In genomic region chr12:131151558-131152345, GRCh38 we compare ENCODE assay signal across 29 cellular contexts.
"Had no signal": no experiment of that assay in that cellular context is flagged by ENCODE, and none has a peak within 500 bp of the region (broad histone marks: within the 10 kb centered on the region; RNA-seq: fewer than 3 reads in every experiment).

No MANE protein-coding gene starts in this region.

- H3K9me3 Mint-ChIP-seq: natural killer cell; stimulated activated naive CD8-positive, alpha-beta T cell treated with anti-CD3 and anti-CD28 coated beads, Interleukin-15, Interleukin-2, amounts not matched to agents 100 ng/mL and 50 ng/mL, for 24 hours had no signal

- H3K4me3 Mint-ChIP-seq: mesothelial cell of epicardium; naive B cell; natural killer cell; nephron progenitor cell; neural progenitor cell; stimulated activated effector memory CD8-positive, alpha-beta T cell treated with anti-CD3 and anti-CD28 coated beads, Interleukin-12 subunit alpha, Interleukin-12 subunit beta, amount 100 ng/mL, for 72 hours; stimulated activated naive CD8-positive, alpha-beta T cell treated with anti-CD3 and anti-CD28 coated beads, Interleukin-15, Interleukin-2, amounts not matched to agents 100 ng/mL and 50 ng/mL, for 24 hours had no signal

- H3K27me3 ChIP-seq: heart right ventricle, neural progenitor cell, neutrophil, pancreas, right lobe of liver, tibial artery, uterus had no signal

- H3K27ac Mint-ChIP-seq: mesothelial cell of epicardium; naive B cell; natural killer cell; nephron progenitor cell; neural progenitor cell; stimulated activated effector memory CD8-positive, alpha-beta T cell treated with anti-CD3 and anti-CD28 coated beads, Interleukin-12 subunit alpha, Interleukin-12 subunit beta, amount 100 ng/mL, for 72 hours; stimulated activated naive CD8-positive, alpha-beta T cell treated with anti-CD3 and anti-CD28 coated beads, Interleukin-15, Interleukin-2, amounts not matched to agents 100 ng/mL and 50 ng/mL, for 24 hours had no signal

- H3K4me1 Mint-ChIP-seq: mesothelial cell of epicardium; natural killer cell; nephron progenitor cell; neural progenitor cell; stimulated activated effector memory CD8-positive, alpha-beta T cell treated with anti-CD3 and anti-CD28 coated beads, Interleukin-12 subunit alpha, Interleukin-12 subunit beta, amount 100 ng/mL, for 72 hours had no signal

- ATAC-seq: left lobe of liver, natural killer cell, pancreas, right lobe of liver had no signal

- DNase-seq: heart right ventricle; kidney glomerular epithelial cell; left cardiac atrium; mesendoderm; naive B cell; natural killer cell; nephron progenitor cell; pancreas; posterior cingulate gyrus; retina; right lobe of liver; stimulated activated CD4-positive, alpha-beta T cell treated with anti-CD3 and anti-CD28 coated beads, Interleukin-4, amount 100 ng/mL, for 24 hours; stimulated activated naive CD4-positive, alpha-beta T cell; trophoblast cell; uterus had no signal

- H3K9me3 ChIP-seq: neutrophil, pancreas, prostate gland, right lobe of liver, suprapubic skin, thoracic aorta, uterus had no signal

- H3K36me3 Mint-ChIP-seq: mesothelial cell of epicardium; natural killer cell; neural progenitor cell; stimulated activated effector memory CD8-positive, alpha-beta T cell treated with anti-CD3 and anti-CD28 coated beads, Interleukin-12 subunit alpha, Interleukin-12 subunit beta, amount 100 ng/mL, for 72 hours had no signal

- H3K4me1 ChIP-seq: heart right ventricle, neural progenitor cell, pancreas, prostate gland, right lobe of liver, spleen, suprapubic skin, tibial artery, uterus had no signal

- H3K36me3 ChIP-seq: heart right ventricle, neural progenitor cell, neutrophil, pancreas, prostate gland, right lobe of liver, spleen, suprapubic skin, thoracic aorta, tibial artery, uterus had no signal

- H3K27ac ChIP-seq: heart right ventricle, hepatocyte, neural progenitor cell, neutrophil, pancreas, prostate gland, right lobe of liver, skin epidermis, spleen, suprapubic skin, thoracic aorta, tibial artery, uterus had no signal

- H3K4me3 ChIP-seq: heart right ventricle, hepatocyte, lung, neural progenitor cell, pancreas, prostate gland, right lobe of liver, skin epidermis, spleen, suprapubic skin, thoracic aorta, tibial artery, uterus had no signal
